ENCODE assay signal across 8 cellular contexts in the genomic region with DNA sequence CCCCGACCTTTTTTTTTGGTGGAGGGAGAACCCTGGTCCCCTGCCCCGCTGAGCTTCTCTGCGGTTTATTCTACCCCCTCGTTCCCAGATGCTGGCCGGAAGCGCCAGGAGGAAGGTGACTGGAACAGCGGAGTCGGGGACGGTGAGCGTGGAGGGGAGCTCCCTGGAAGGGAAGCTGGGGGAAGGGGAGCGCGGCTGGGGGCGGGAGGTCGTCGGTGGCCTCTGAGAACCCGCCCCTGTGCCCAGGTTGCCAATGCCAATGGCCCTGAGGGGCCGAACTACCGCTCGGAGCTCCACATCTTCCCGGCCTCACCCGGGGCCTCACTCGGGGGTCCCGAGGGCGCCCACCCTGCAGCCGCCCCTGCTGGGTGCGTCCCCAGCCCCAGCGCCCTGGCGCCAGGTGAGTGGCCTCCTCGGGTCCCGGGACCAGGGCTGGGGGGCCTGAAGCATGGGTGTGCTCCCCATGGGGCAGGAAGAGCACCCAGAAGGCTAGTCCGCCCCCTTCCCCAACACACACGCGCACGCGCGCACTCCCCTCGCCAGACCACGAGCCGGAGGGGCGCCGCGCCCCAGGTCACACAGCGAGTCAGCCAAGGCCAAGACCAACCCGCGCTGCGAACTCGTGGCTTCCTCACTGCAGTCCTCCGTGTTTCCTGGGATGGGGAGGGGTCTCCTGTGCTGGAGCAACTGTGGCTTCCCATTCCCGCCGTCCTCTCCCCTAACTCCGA. TPM values are rescaled to one million over a fixed set of nuclear protein-coding genes. Genes with fewer than 3 reads are reported as not detected.
DNase-seq lines count a peak whose midpoint lies in the region; ATAC-seq and TF ChIP-seq lines count a peak whose summit lies in the region.

No MANE protein-coding gene starts in this region.

- no peak overlapping the region for H2AFZ ChIP-seq in Karpas-422 (ENCODE audit: low read length)

- no peaks in the 10 kb centered on the region for H3K9me3 ChIP-seq in AG04450 (ENCODE audit: control insufficient read depth, insufficient read depth, low read length)
- H3K9me3 ChIP-seq in mucosa of stomach (ENCODE audit: control insufficient read depth, low read length): no peaks in the 10 kb centered on the region
- H3K9me3 ChIP-seq in Karpas-422 (ENCODE audit: low read length): no peaks in the 10 kb centered on the region

- H3K4me2 ChIP-seq in Karpas-422 (ENCODE audit: low read depth, low read length, poor library complexity, severe bottlenecking): no peak overlapping the region

- no peaks in the 10 kb centered on the region for H4K20me1 ChIP-seq in Karpas-422 (ENCODE audit: insufficient read depth, low read depth, low read length)

- H3K4me1 ChIP-seq in mucosa of stomach (ENCODE audit: control insufficient read depth, insufficient read depth, low read length) (peaks cover 12% of the 10 kb centered on the region), Karpas-422 (ENCODE audit: low read length) (no peaks in the 10 kb centered on the region)

- H3K27ac ChIP-seq in AG04450 (ENCODE audit: low read depth, low read length): no peak overlapping the region
- peak overlapping the region; percentile 56 to 78 for H3K27ac ChIP-seq in coronary artery
- H3K27ac ChIP-seq in Karpas-422 (ENCODE audit: low read length): no peak overlapping the region

- POLR2A ChIA-PET in AG04450 (lab: Yijun Ruan, JAX): no interaction called here

- H3K9me2 ChIP-seq in Karpas-422 (replicated peaks; ENCODE audit: insufficient read depth, low read length): no peaks in the 10 kb centered on the region

- ATAC-seq in HG03045 (IDR thresholded peaks at IDR 0.05; ENCODE audit: unreplicated experiment): peak; percentile 13

- H3K4me3 ChIP-seq in AG04450 (ENCODE audit: low read depth, low read length) (peak overlapping the region; percentile 62), coronary artery (peak overlapping the region; percentile 85), mucosa of stomach (ENCODE audit: low read length) (peak overlapping the region; percentile 36), Karpas-422 (ENCODE audit: low read length) (no peak overlapping the region)

- DNase-seq in AG04450 (ENCODE audit: low read depth, low spot score) (no peak), coronary artery (ENCODE audit: low spot score) (no peak), NCI-H2081 (lab: John Stamatoyannopoulos, UW) (no peak), cerebellar cortex (ENCODE audit: low spot score) (no peak), Karpas-422 (no peak), NCI-H1417 treated with DMSO at 0.1 percent for 48 hours (lab: John Stamatoyannopoulos, UW) (no peak)

- no peak for TF ChIP-seq CTCF in AG04450 (IDR thresholded peaks at IDR 0.05; ENCODE audit: low read depth, low read length)
- TF ChIP-seq CTCF in coronary artery (IDR thresholded peaks at IDR 0.05): no peak

- H3K27me3 ChIP-seq in AG04450 (ENCODE audit: control insufficient read depth, insufficient read depth, low read length) (peaks cover 14% of the 10 kb centered on the region), mucosa of stomach (ENCODE audit: control insufficient read depth, insufficient read depth, low read length) (peaks cover 35% of the 10 kb centered on the region), Karpas-422 (ENCODE audit: low read length) (no peaks in the 10 kb centered on the region)

- H3K9ac ChIP-seq in mucosa of stomach (ENCODE audit: low read length) (peak overlapping the region; percentile 47), Karpas-422 (ENCODE audit: low read length) (no peak overlapping the region)

- H3K36me3 ChIP-seq in mucosa of stomach (ENCODE audit: control insufficient read depth, insufficient read depth, low read length) (no peaks in the 10 kb centered on the region), Karpas-422 (ENCODE audit: insufficient read depth, low read length) (no peaks in the 10 kb centered on the region)

- CTCF ChIA-PET in AG04450 (lab: Charles Lee): interaction anchor here (1.2 kb wide), 1 partner anchor 26 kb away, joined by 5 read pairs; no protein-coding TSS in a partner anchor

- H3K79me2 ChIP-seq in Karpas-422 (ENCODE audit: low read length): no peaks in the 10 kb centered on the region

RNA-seq across cellular contexts. Expression of a gene that starts 10.6 kb away (rescaled TPM):
- 0.51 and 0.68 TPM in 2 replicates for polyA plus RNA-seq in AG04450 (2011; rRNA removed)
- 0.74 and 0.78 TPM in 2 replicates for polyA minus RNA-seq in AG04450 (2011; rRNA and poly(A)+ RNA removed)
- not detected in 2 replicates for total RNA-seq in Karpas-422 (2014; rRNA removed; shearing (Covaris generic); ENCODE audit: low replicate concordance)

RNA-seq across cellular contexts. Expression of a gene that starts 29.2 kb away (rescaled TPM):
- 42.4 and 49.5 TPM in 2 replicates for polyA plus RNA-seq in AG04450 (2011; rRNA removed)
- 29.3 and 36.5 TPM in 2 replicates for polyA minus RNA-seq in AG04450 (2011; rRNA and poly(A)+ RNA removed)
- total RNA-seq in Karpas-422 (2014; rRNA removed; shearing (Covaris generic); ENCODE audit: low replicate concordance): 35.9 and 53.2 TPM in 2 replicates

RNA-seq across cellular contexts. Expression of a gene that starts 31.2 kb away (rescaled TPM):
- polyA plus RNA-seq in AG04450 (2011; rRNA removed): 10.1 and 12.7 TPM in 2 replicates
- 31.9 and 45.2 TPM in 2 replicates for polyA minus RNA-seq in AG04450 (2011; rRNA and poly(A)+ RNA removed)
- total RNA-seq in Karpas-422 (2014; rRNA removed; shearing (Covaris generic); ENCODE audit: low replicate concordance): not detected in 2 replicates

Comparison
In these comparisons a context has a peak if more than half of its experiments do, and no peak if none do; other contexts are left out.
1. H3K27ac ChIP-seq: peak in coronary artery (2 of 2); none in AG04450 (single experiment) and Karpas-422 (single experiment).